ENCODE assay signal across 20 cellular contexts in genomic region chr22:48751539-48752437, GRCh38.
DNase-seq lines count a peak whose midpoint lies in the region; ATAC-seq, FAIRE-seq and TF ChIP-seq lines count a peak whose summit lies in the region.
"Had no signal": no experiment of that assay in that cellular context is flagged by ENCODE, and none has a peak within 500 bp of the region (broad histone marks: within the 10 kb centered on the region; RNA-seq: fewer than 3 reads in every experiment).

No MANE protein-coding gene starts in this region.

- no peak for FAIRE-seq in K562 (lab: Jason Lieb, UNC)
- FAIRE-seq: D721Med had no signal

- BruUV-seq in K562 (replicated peaks; lab: Mats Ljungman, UMichigan): no TSS peak

- no peaks in the 10 kb centered on the region for H3K9me3 ChIP-seq in K562 (replicated peaks; ENCODE audit: control insufficient read depth, insufficient read depth, low read depth, low read length)
- H3K9me3 ChIP-seq in lung (ENCODE audit: control insufficient read depth in 2 of 2, insufficient read depth in 1 of 2, low read length in 1 of 2): no peaks in the 10 kb centered on the region
- H3K9me3 ChIP-seq in ascending aorta: no peaks in the 10 kb centered on the region

- H3K36me3 ChIP-seq in K562 (ENCODE audit: control insufficient read depth, insufficient read depth, low read length) (no peaks in the 10 kb centered on the region), lung (ENCODE audit: control insufficient read depth in 2 of 2, insufficient read depth in 2 of 2, low read length in 2 of 2) (no peaks in the 10 kb centered on the region), ascending aorta (peaks cover 9 to 13% of the 10 kb centered on the region in 2 donors)

- no peak for ATAC-seq in Right ventricle myocardium inferior
- no peak for ATAC-seq in K562
- no peak for ATAC-seq in lung (ENCODE audit: insufficient read depth, low FRiP score)

- no peak for TF ChIP-seq CTCF in K562 (IDR thresholded peaks at IDR 0.05 in 2 of 3, conservative IDR thresholded peaks at IDR 0.05 in 1 of 3; ENCODE audit: insufficient read depth in 2 of 3, low read depth in 1 of 3, low read length in 3 of 3)
- TF ChIP-seq CTCF in lung (IDR thresholded peaks at IDR 0.05; ENCODE audit: control extremely low read depth, extremely low read depth): no peak
- TF ChIP-seq CTCF in ascending aorta (IDR thresholded peaks at IDR 0.05): no peak

- CTCF ChIA-PET in K562 (lab: Yijun Ruan, JAX; ENCODE audit: low intra/inter-chr PET ratio): no interaction called here

- no peaks in the 10 kb centered on the region for H3K79me2 ChIP-seq in K562 (ENCODE audit: control insufficient read depth, insufficient read depth, low read length)

- H3K4me1 ChIP-seq in K562 (replicated peaks in 1 of 2; ENCODE audit: control insufficient read depth in 2 of 2, insufficient read depth in 2 of 2, low read length in 2 of 2) (no peaks in the 10 kb centered on the region), lung (ENCODE audit: control insufficient read depth in 2 of 2, insufficient read depth in 2 of 2, low read length in 2 of 2) (no peaks in the 10 kb centered on the region), ascending aorta (no peaks in the 10 kb centered on the region)

- 2% methylated on average over 17 of the region's 26 CpGs for WGBS in K562 (ENCODE audit: insufficient coverage, low coverage, missing lambda C conversion rate)
- WGBS in lung, 2 donors: 89 to 93% methylated on average over 26 of the region's 26 CpGs

- POLR2A ChIA-PET in K562 (lab: Yijun Ruan, JAX): no interaction called here

- no peak for TF ChIP-seq RAD21 in K562 (CRISPR knock-in tag; conservative IDR thresholded peaks at IDR 0.05 in 1 of 2, IDR thresholded peaks at IDR 0.05 in 1 of 2)

- no peak for TF ChIP-seq POLR2A in K562 (conservative IDR thresholded peaks at IDR 0.05)

- no peak overlapping the region for H3K4me2 ChIP-seq in K562 (ENCODE audit: insufficient read depth, low read length)
- H3K4me2 ChIP-seq: PC-9 had no signal

- DNase-seq in cardiac septum (ENCODE audit: low spot score) (peak; percentile 26), Right ventricle myocardium inferior (ENCODE audit: missing footprints) (no peak), K562 (ENCODE audit: extremely low read depth in 1 of 4, low spot score in 3 of 4) (no peak), lung (ENCODE audit: low spot score) (peak; percentile 18), ureter (ENCODE audit: low spot score) (peak; percentile 31), ascending aorta (ENCODE audit: low spot score in 2 of 2) (no peak), T1000 (lab: John Stamatoyannopoulos, UW) (no peak)
- no peak for DNase-seq in activated naive CD4-positive, alpha-beta T cell (lab: John Stamatoyannopoulos, UW)
- DNase-seq: ACHN, DND-41, GDM1, GOT3, HFFc6, Karpas-422, NCI-H1105 treated with DMSO at 0.1 percent for 48 hours, NCI-H187, NCI-H446, NCI-H748 treated with DMSO at 0.1 percent for 48 hours, PC-9 had no signal

- in situ Hi-C loops in K562 (cut with MboI): no loop called here

- intact Hi-C loops in cardiac septum (cut with DNase I): no loop called here
- intact Hi-C loops in Right ventricle myocardium inferior (cut with DNase I): no loop called here
- intact Hi-C loops in K562 (cut with micrococcal nuclease): no loop called here
- intact Hi-C loops in ascending aorta (cut with DNase I): no loop called here

- no peaks in the 10 kb centered on the region for H4K20me1 ChIP-seq in K562 (replicated peaks; ENCODE audit: control insufficient read depth, insufficient read depth, low read length)

- H3K9ac ChIP-seq in K562 (ENCODE audit: insufficient read depth in 1 of 2, low read depth in 2 of 2, low read length in 2 of 2): no peak overlapping the region

- no peaks in the 10 kb centered on the region for H3K9me1 ChIP-seq in K562 (ENCODE audit: control insufficient read depth, insufficient read depth, low read length)

- no peak for TF ChIP-seq EP300 in K562 (IDR thresholded peaks at IDR 0.05; ENCODE audit: low read length)

- no peak overlapping the region for H2AFZ ChIP-seq in K562 (ENCODE audit: low read depth, low read length)
- H2AFZ ChIP-seq: PC-9 had no signal

- H3K27me3 ChIP-seq in K562 (ENCODE audit: control insufficient read depth in 2 of 2, insufficient read depth in 2 of 2, low read length in 2 of 2) (peaks cover 2 to 22% of the 10 kb centered on the region in 2 experiments; a peak in 3 of 5 replicates), lung (ENCODE audit: control insufficient read depth, insufficient read depth) (no peaks in the 10 kb centered on the region), ascending aorta (no peaks in the 10 kb centered on the region)

- H3K4me3 ChIP-seq in K562 (no peak overlapping the region), lung (no peak overlapping the region), ascending aorta (no peak overlapping the region)
- H3K4me3 ChIP-seq: PC-9 had no signal

- no peak overlapping the region for H3K27ac ChIP-seq in K562 (ENCODE audit: extremely low read depth, low read depth, low read length)
- no peak overlapping the region for H3K27ac ChIP-seq in lung (ENCODE audit: low read depth in 1 of 2, low read length in 1 of 2)
- no peak overlapping the region for H3K27ac ChIP-seq in ascending aorta
- H3K27ac ChIP-seq: PC-9 had no signal

TF ChIP-seq in K562, 482 proteins besides CTCF, POLR2A, EP300 and RAD21:
- TF ChIP-seq ZNF316 (IDR thresholded peaks at IDR 0.05) (peak; percentile 63), C11orf30 (IDR thresholded peaks at IDR 0.05; ENCODE audit: low read depth) (peak; percentile 26; the same call in 1 of the 2 replicates), TBP (optimal IDR thresholded peaks at IDR 0.05; ENCODE audit: low read depth, low read length) (no peak), ZNF655 (CRISPR knock-in tag; IDR thresholded peaks at IDR 0.05) (no peak), MAFG (tag; conservative IDR thresholded peaks at IDR 0.05) (0 out of 2 replicates have a peak, but pooled peaks have one; percentile 10), HMGXB4 (CRISPR knock-in tag; IDR thresholded peaks at IDR 0.05) (no peak), PREB (CRISPR knock-in tag; IDR thresholded peaks at IDR 0.05) (no peak), GTF2E2 (tag; IDR thresholded peaks at IDR 0.05) (no peak)

Comparison
In these comparisons a context has a peak if more than half of its experiments do, and no peak if none do; other contexts are left out.
1. DNase-seq: peak in cardiac septum (single experiment), lung (single experiment) and ureter (single experiment); none in Right ventricle myocardium inferior (single experiment), K562 (0 of 4), ascending aorta (0 of 2), T1000 (single experiment) and activated naive CD4-positive, alpha-beta T cell (0 of 4).